In the genomic region with DNA sequence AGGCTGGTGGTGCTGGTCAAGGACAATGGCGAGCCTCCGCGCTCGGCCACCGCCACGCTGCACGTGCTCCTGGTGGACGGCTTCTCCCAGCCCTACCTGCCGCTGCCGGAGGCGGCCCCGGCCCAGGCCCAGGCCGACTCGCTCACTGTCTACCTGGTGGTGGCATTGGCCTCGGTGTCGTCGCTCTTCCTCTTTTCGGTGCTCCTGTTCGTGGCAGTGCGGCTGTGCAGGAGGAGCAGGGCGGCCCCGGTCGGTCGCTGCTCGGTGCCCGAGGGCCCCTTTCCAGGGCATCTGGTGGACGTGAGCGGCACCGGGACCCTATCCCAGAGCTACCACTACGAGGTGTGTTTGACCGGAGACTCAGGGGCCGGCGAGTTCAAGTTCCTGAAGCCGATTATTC, we compare ENCODE assay signal across 2 cellular contexts. TPM values are rescaled to one million over a fixed set of nuclear protein-coding genes. Genes with fewer than 3 reads are reported as not detected.
"Had no signal": no experiment of that assay in that cellular context is flagged by ENCODE, and none has a peak within 500 bp of the region (broad histone marks: within the 10 kb centered on the region; RNA-seq: fewer than 3 reads in every experiment).

No MANE protein-coding gene starts in this region.

RNA-seq across cellular contexts. Expression of a gene that starts 12.5 kb away (rescaled TPM):
- total RNA-seq: H7, H9 had no signal
